In genomic region chr7:132899-133298, GRCh38 we compare ENCODE assay signal across 32 cellular contexts.
"Had no signal": no experiment of that assay in that cellular context is flagged by ENCODE, and none has a peak within 500 bp of the region (broad histone marks: within the 10 kb centered on the region; RNA-seq: fewer than 3 reads in every experiment).

No MANE protein-coding gene starts in this region.

- H3K4me1 Mint-ChIP-seq: activated naive CD4-positive, alpha-beta T cell treated with anti-CD3 and anti-CD28 coated beads, Interleukin-2, amount 50 U/mL, for 24 hours; activated naive CD8-positive, alpha-beta T cell treated with anti-CD3 and anti-CD28 coated beads for 36 hours; activated naive CD8-positive, alpha-beta T cell treated with anti-CD3 and anti-CD28 coated beads, Interleukin-2, amount 50 U/mL, for 24 hours; activated T-helper 17 cell treated with anti-CD3 and anti-CD28 coated beads, Interleukin-2, amount 50 U/mL, for 72 hours; central memory CD8-positive, alpha-beta T cell; T-helper 17 cell had no signal

- H3K4me3 Mint-ChIP-seq: activated B cell treated with CpG ODN at 0.5 μM for 24 hours; activated CD8-positive, alpha-beta T cell treated with anti-CD3 and anti-CD28 coated beads for 36 hours; activated naive CD4-positive, alpha-beta T cell treated with anti-CD3 and anti-CD28 coated beads for 36 hours; activated naive CD4-positive, alpha-beta T cell treated with anti-CD3 and anti-CD28 coated beads, Interleukin-2, amount 50 U/mL, for 24 hours; activated naive CD8-positive, alpha-beta T cell treated with anti-CD3 and anti-CD28 coated beads for 36 hours; activated naive CD8-positive, alpha-beta T cell treated with anti-CD3 and anti-CD28 coated beads, Interleukin-2, amount 50 U/mL, for 24 hours; activated T-cell treated with anti-CD3 and anti-CD28 coated beads, Interleukin-2, amount 50 U/mL, for 4 hours; activated T-helper 17 cell treated with anti-CD3 and anti-CD28 coated beads, Interleukin-2, amount 50 U/mL, for 72 hours; central memory CD8-positive, alpha-beta T cell; effector memory CD8-positive, alpha-beta T cell; T-helper 17 cell; T-helper 2 cell treated with Interferon-gamma antibody and Interleukin-4, amounts not matched to agents 5 μg/mL and 100 μg/mL, for 36 hours had no signal

- H3K27me3 Mint-ChIP-seq: activated naive CD4-positive, alpha-beta T cell treated with anti-CD3 and anti-CD28 coated beads, Interleukin-2, amount 50 U/mL, for 24 hours; activated naive CD8-positive, alpha-beta T cell treated with anti-CD3 and anti-CD28 coated beads for 36 hours; central memory CD8-positive, alpha-beta T cell had no signal

- H3K27ac Mint-ChIP-seq: activated B cell treated with CpG ODN at 0.5 μM for 24 hours; activated CD8-positive, alpha-beta T cell treated with anti-CD3 and anti-CD28 coated beads for 36 hours; activated naive CD4-positive, alpha-beta T cell treated with anti-CD3 and anti-CD28 coated beads for 36 hours; activated naive CD4-positive, alpha-beta T cell treated with anti-CD3 and anti-CD28 coated beads, Interleukin-2, amount 50 U/mL, for 24 hours; activated naive CD8-positive, alpha-beta T cell treated with anti-CD3 and anti-CD28 coated beads for 36 hours; activated naive CD8-positive, alpha-beta T cell treated with anti-CD3 and anti-CD28 coated beads, Interleukin-2, amount 50 U/mL, for 24 hours; activated T-helper 17 cell treated with anti-CD3 and anti-CD28 coated beads, Interleukin-2, amount 50 U/mL, for 72 hours; effector memory CD8-positive, alpha-beta T cell; T-helper 17 cell; T-helper 2 cell treated with Interferon-gamma antibody and Interleukin-4, amounts not matched to agents 5 μg/mL and 100 μg/mL, for 36 hours had no signal

- H3K9me3 Mint-ChIP-seq: activated B cell treated with CpG ODN at 0.5 μM for 24 hours; activated CD8-positive, alpha-beta T cell treated with anti-CD3 and anti-CD28 coated beads for 36 hours; activated naive CD4-positive, alpha-beta T cell treated with anti-CD3 and anti-CD28 coated beads for 36 hours; activated naive CD4-positive, alpha-beta T cell treated with anti-CD3 and anti-CD28 coated beads, Interleukin-2, amount 50 U/mL, for 24 hours; activated naive CD8-positive, alpha-beta T cell treated with anti-CD3 and anti-CD28 coated beads for 36 hours; activated naive CD8-positive, alpha-beta T cell treated with anti-CD3 and anti-CD28 coated beads, Interleukin-2, amount 50 U/mL, for 24 hours; activated T-cell treated with anti-CD3 and anti-CD28 coated beads, Interleukin-2, amount 50 U/mL, for 4 hours; activated T-helper 17 cell treated with anti-CD3 and anti-CD28 coated beads, Interleukin-2, amount 50 U/mL, for 72 hours; central memory CD8-positive, alpha-beta T cell; effector memory CD8-positive, alpha-beta T cell; T-helper 2 cell treated with Interferon-gamma antibody and Interleukin-4, amounts not matched to agents 5 μg/mL and 100 μg/mL, for 36 hours had no signal

- H3K36me3 Mint-ChIP-seq: activated naive CD4-positive, alpha-beta T cell treated with anti-CD3 and anti-CD28 coated beads, Interleukin-2, amount 50 U/mL, for 24 hours; activated naive CD8-positive, alpha-beta T cell treated with anti-CD3 and anti-CD28 coated beads for 36 hours had no signal

- DNase-seq: activated B cell treated with CpG ODN at 0.5 μM for 24 hours; activated CD4-positive, alpha-beta T cell treated with anti-CD3 and anti-CD28 coated beads for 48 hours; activated CD4-positive, alpha-beta T cell treated with anti-CD3 and anti-CD28 coated beads, Interleukin-2, amount 50 U/mL, for 1 hour; activated CD4-positive, alpha-beta T cell treated with anti-CD3 and anti-CD28 coated beads, Interleukin-2, amount 50 U/mL, for 48 hours; activated CD8-positive, alpha-beta memory T cell treated with anti-CD3 and anti-CD28 coated beads for 24 hours; activated CD8-positive, alpha-beta T cell treated with anti-CD3 and anti-CD28 coated beads for 36 hours; activated effector memory CD4-positive, alpha-beta T cell treated with Interleukin-2 at 50 U/mL for 16 hours; activated gamma-delta T cell treated with Interleukin-2 at 50 U/mL for 16 hours; activated naive CD4-positive, alpha-beta T cell treated with anti-CD3 and anti-CD28 coated beads for 36 hours; activated naive CD8-positive, alpha-beta T cell treated with anti-CD3 and anti-CD28 coated beads for 36 hours; activated naive CD8-positive, alpha-beta T cell treated with anti-CD3 and anti-CD28 coated beads, Interleukin-2, amount 50 U/mL, for 24 hours; activated T-cell treated with anti-CD3 and anti-CD28 coated beads, Interleukin-2, amount 50 U/mL, for 4 hours; amygdala; aorta; brain microvascular endothelial cell; dermis blood vessel endothelial cell; effector CD4-positive, alpha-beta T cell; effector memory CD8-positive, alpha-beta T cell; erythroblast; foreskin keratinocyte; gastrocnemius medialis; heart right ventricle; T-helper 1 cell; T-helper 17 cell; T1000; WERI-Rb-1 had no signal

- FAIRE-seq: bronchial epithelial cell had no signal

- ATAC-seq: activated CD4-positive, CD25-positive, alpha-beta regulatory T cell treated with anti-CD3 and anti-CD28 coated beads, Interleukin-2, amount 50 U/mL, for 24 hours; activated CD8-positive, alpha-beta T cell treated with anti-CD3 and anti-CD28 coated beads for 36 hours; activated naive CD8-positive, alpha-beta T cell treated with anti-CD3 and anti-CD28 coated beads, Interleukin-2, amount 50 U/mL, for 24 hours; activated T-cell treated with anti-CD3 and anti-CD28 coated beads, Interleukin-2, amount 50 U/mL, for 4 hours; activated T-helper 17 cell treated with anti-CD3 and anti-CD28 coated beads, Interleukin-2, amount 50 U/mL, for 72 hours; effector memory CD8-positive, alpha-beta T cell; foreskin keratinocyte; gastrocnemius medialis; heart right ventricle; T-helper 17 cell had no signal
